8 cellular contexts compared by ENCODE assay signal in the genomic region with DNA sequence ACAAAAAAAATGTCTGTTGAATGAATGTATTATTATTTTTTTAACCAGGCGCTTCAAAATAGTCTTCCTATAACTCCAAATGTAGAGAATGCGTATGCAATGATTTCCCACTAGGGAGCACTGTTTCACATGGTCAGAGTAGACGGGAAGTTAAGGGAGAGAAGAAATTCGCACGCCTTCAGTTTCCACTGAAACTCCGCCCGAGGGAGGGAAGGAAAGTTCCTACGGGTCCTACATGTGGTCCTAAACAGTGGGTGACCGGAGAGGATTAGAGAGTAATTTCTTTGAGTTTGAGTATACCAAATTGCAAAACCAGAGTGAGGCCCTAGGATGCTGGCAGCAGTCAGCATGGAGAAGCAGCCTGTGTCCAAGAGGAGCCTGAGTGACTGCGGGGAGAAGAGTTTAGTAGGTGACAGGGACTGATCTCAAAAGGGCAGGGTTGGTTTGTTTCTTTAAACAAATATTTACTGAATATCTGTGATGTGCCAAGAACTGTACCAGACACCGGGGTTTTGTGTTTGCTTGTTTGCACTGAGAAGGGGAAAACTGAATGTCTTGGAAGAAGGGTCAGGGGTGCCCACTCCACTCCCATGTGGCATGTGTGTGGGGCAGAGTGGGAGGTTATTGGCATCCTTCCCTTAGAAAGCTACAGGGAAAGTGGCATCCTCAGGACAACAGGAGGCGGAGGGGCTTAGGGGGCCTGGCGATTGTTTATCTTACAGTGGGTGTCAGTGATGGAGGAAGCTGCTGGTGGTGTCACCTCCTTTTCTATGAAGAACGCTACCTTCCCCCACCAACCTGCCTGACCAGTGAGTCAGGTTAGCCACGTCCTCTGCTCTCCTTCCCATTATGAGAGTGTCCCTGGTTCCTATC. TPM values are rescaled to one million over a fixed set of nuclear protein-coding genes. Genes with fewer than 3 reads are reported as not detected.
DNase-seq lines count a peak whose midpoint lies in the region; ATAC-seq and TF ChIP-seq lines count a peak whose summit lies in the region.

No MANE protein-coding gene starts in this region.

- H3K4me1 ChIP-seq in neutrophil (ENCODE audit: control insufficient read depth in 1 of 2, insufficient read depth in 1 of 2, low read depth in 1 of 2, low read length in 1 of 2) = peaks cover 4 to 5% of the 10 kb centered on the region in 2 experiments

- H3K4me3 ChIP-seq in Jurkat, Clone E6-1 (ENCODE audit: low read length) = peak overlapping the region; percentile 30; the same call in 1 of the 2 replicates
- no peak overlapping the region for H3K4me3 ChIP-seq in WERI-Rb-1 (ENCODE audit: low read depth, low read length)
- no peak overlapping the region for H3K4me3 ChIP-seq in neutrophil (ENCODE audit: low read depth in 1 of 2, low read length in 1 of 2)

- peak; percentile 58 for DNase-seq in EL
- peak; percentile 63 for DNase-seq in Jurkat, Clone E6-1 (ENCODE audit: low read depth, low spot score)
- DNase-seq in WERI-Rb-1 = no peak
- DNase-seq in fibroblast of gingiva (ENCODE audit: low read depth) = peak; percentile 57
- no peak for DNase-seq in putamen (ENCODE audit: low spot score)
- DNase-seq in middle frontal gyrus (ENCODE audit: extremely low spot score, low spot score) = no peak

- H3K36me3 ChIP-seq in WERI-Rb-1 (no peaks in the 10 kb centered on the region), neutrophil (no peaks in the 10 kb centered on the region)

- no peak for ATAC-seq in HG03520 (IDR thresholded peaks at IDR 0.05; ENCODE audit: unreplicated experiment)

- peak; percentile 39; the same call in 1 of the 2 replicates for TF ChIP-seq CTCF in WERI-Rb-1 (IDR thresholded peaks at IDR 0.05; ENCODE audit: low read depth, low read length)
- peak; percentile 64 for TF ChIP-seq CTCF in neutrophil (IDR thresholded peaks at IDR 0.05)

- no peaks in the 10 kb centered on the region for H3K9me3 ChIP-seq in WERI-Rb-1 (ENCODE audit: severe bottlenecking)
- no peaks in the 10 kb centered on the region for H3K9me3 ChIP-seq in neutrophil

- H3K27me3 ChIP-seq in WERI-Rb-1 (ENCODE audit: insufficient read depth, low read depth, severe bottlenecking) = no peaks in the 10 kb centered on the region
- no peaks in the 10 kb centered on the region for H3K27me3 ChIP-seq in neutrophil

- H3K27ac ChIP-seq in WERI-Rb-1 = no peak overlapping the region
- H3K27ac ChIP-seq in neutrophil = no peak overlapping the region

RNA-seq across cellular contexts. Expression of gene RNU5D-1, which starts 22.8 kb away (rescaled TPM):
- polyA plus RNA-seq in Jurkat, Clone E6-1 (2012; ENCODE audit: insufficient read depth, insufficient read length) = not detected

RNA-seq across cellular contexts. Expression of gene KIF2C, which starts 31.4 kb away (rescaled TPM):
- polyA plus RNA-seq in Jurkat, Clone E6-1 (2012; ENCODE audit: insufficient read depth, insufficient read length) = 147 TPM

RNA-seq across cellular contexts. Expression of gene ARMH1, which starts 33.7 kb away (rescaled TPM):
- polyA plus RNA-seq in Jurkat, Clone E6-1 (2012; ENCODE audit: insufficient read depth, insufficient read length) = 3.0 TPM

RNA-seq across cellular contexts. Expression of gene TMEM53, which starts 33.9 kb away (rescaled TPM):
- 11.5 TPM for polyA plus RNA-seq in Jurkat, Clone E6-1 (2012; ENCODE audit: insufficient read depth, insufficient read length)

Comparison
In these comparisons a context has a peak if more than half of its experiments do, and no peak if none do; other contexts are left out.
1. DNase-seq: peak in EL (single experiment), Jurkat, Clone E6-1 (single experiment) and fibroblast of gingiva (single experiment); none in WERI-Rb-1 (single experiment), putamen (single experiment) and middle frontal gyrus (single experiment).